In the genomic region with DNA sequence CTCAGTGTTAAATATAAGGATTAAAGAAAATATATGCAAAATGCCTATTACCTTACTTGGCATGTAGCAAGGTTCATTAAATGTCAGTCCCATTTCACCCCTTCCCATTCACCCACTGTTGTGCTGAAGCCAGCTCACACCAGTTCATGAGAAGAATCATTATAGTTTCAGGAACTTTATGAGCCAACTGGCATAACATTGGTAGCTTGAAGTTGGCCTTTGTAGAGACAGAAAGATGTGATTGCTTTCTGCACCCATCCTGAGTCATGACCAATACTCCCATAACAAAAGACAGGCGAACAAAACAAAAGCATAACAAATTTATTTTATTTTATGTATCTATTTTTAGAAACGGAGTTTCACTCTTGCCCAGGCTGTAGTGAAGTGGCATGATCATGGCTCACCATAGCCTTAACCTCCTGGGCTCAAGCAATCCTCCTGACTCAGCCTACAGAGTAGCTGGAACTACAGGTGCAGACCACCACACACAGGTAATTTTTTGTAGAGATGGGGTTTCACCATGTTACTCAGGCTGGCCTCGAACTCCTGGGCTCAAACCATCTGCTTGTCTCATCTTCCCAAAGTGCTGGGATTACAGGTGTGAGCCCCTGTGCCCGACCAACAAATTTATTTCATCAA, we compare ENCODE assay signal across 24 cellular contexts. TPM values are rescaled to one million over a fixed set of nuclear protein-coding genes. Genes with fewer than 3 reads are reported as not detected.
DNase-seq lines count a peak whose midpoint lies in the region; ATAC-seq, FAIRE-seq and TF ChIP-seq lines count a peak whose summit lies in the region.
"Had no signal": no experiment of that assay in that cellular context is flagged by ENCODE, and none has a peak within 500 bp of the region (broad histone marks: within the 10 kb centered on the region; RNA-seq: fewer than 3 reads in every experiment).

No MANE protein-coding gene starts in this region.

- TF ChIP-seq POLR2A in A549 (IDR thresholded peaks at IDR 0.05; ENCODE audit: low read length) (no peak), transverse colon (IDR thresholded peaks at IDR 0.05) (no peak)

- TF ChIP-seq RAD21 in A549 (conservative IDR thresholded peaks at IDR 0.05 in 1 of 2, IDR thresholded peaks at IDR 0.05 in 1 of 2): no peak

- H3K4me1 ChIP-seq in A549: peaks cover 78% of the 10 kb centered on the region
- H3K4me1 ChIP-seq in astrocyte (ENCODE audit: insufficient read depth, low read length): peaks cover 30% of the 10 kb centered on the region
- H3K4me1 ChIP-seq in keratinocyte (ENCODE audit: control insufficient read depth, extremely low read depth, insufficient read depth, low read length): peaks cover 49% of the 10 kb centered on the region
- peaks cover 12 to 20% (median 14%) of the 10 kb centered on the region in 4 donors for H3K4me1 ChIP-seq in transverse colon
- H3K4me1 ChIP-seq in HAP-1: peaks cover 32% of the 10 kb centered on the region

- H3K9me3 ChIP-seq in A549 (no peaks in the 10 kb centered on the region), astrocyte (ENCODE audit: insufficient read depth, low read depth, low read length) (no peaks in the 10 kb centered on the region), keratinocyte (ENCODE audit: control insufficient read depth, low read depth, low read length) (no peaks in the 10 kb centered on the region), transverse colon (no peaks in the 10 kb centered on the region), HAP-1 (no peaks in the 10 kb centered on the region)
- H3K9me3 ChIP-seq: gastrocnemius medialis, psoas muscle, thyroid gland had no signal

- no peak overlapping the region for H3K4me2 ChIP-seq in A549
- H3K4me2 ChIP-seq in astrocyte (ENCODE audit: low read length): no peak overlapping the region
- no peak overlapping the region for H3K4me2 ChIP-seq in keratinocyte (ENCODE audit: control insufficient read depth, extremely low read depth, insufficient read depth, low read depth, low read length)

- no peak for TF ChIP-seq EP300 in A549 (IDR thresholded peaks at IDR 0.05)
- no peak for TF ChIP-seq EP300 in transverse colon (IDR thresholded peaks at IDR 0.05; ENCODE audit: low read depth)

- H3K4me3 ChIP-seq in A549: no peak overlapping the region
- no peak overlapping the region for H3K4me3 ChIP-seq in astrocyte (ENCODE audit: insufficient read depth, low read depth, low read length)
- H3K4me3 ChIP-seq in keratinocyte (ENCODE audit: control insufficient read depth in 2 of 3, extremely low read depth in 1 of 3, insufficient read depth in 2 of 3, low read depth in 1 of 3, low read length in 3 of 3): no peak overlapping the region
- no peak overlapping the region for H3K4me3 ChIP-seq in transverse colon
- H3K4me3 ChIP-seq in HAP-1: no peak overlapping the region
- H3K4me3 ChIP-seq: dorsolateral prefrontal cortex, gastrocnemius medialis, psoas muscle, thyroid gland had no signal

- H3K9ac ChIP-seq in astrocyte (ENCODE audit: low read length) (no peak overlapping the region), keratinocyte (ENCODE audit: control insufficient read depth, extremely low read depth, insufficient read depth, low read length) (no peak overlapping the region)

- H2AFZ ChIP-seq in astrocyte (ENCODE audit: low read depth, low read length) (no peak overlapping the region), keratinocyte (ENCODE audit: control insufficient read depth, low read length) (no peak overlapping the region)

- BruUV-seq in Calu3 (replicated peaks; lab: Mats Ljungman, UMichigan): no TSS peak

- CTCF ChIA-PET in A549 (lab: Yijun Ruan, JAX) (interaction anchor here (1.2 kb wide), 1 partner anchor 117 kb away, joined by 3 read pairs; no protein-coding TSS in a partner anchor), Calu3 (lab: Charles Lee) (interaction anchor here (0.9 kb wide), 1 partner anchor 484 kb away, joined by 3 read pairs; no protein-coding TSS in a partner anchor)

- H4K20me1 ChIP-seq in astrocyte (ENCODE audit: insufficient read depth, low read length) (no peaks in the 10 kb centered on the region), keratinocyte (ENCODE audit: control insufficient read depth, extremely low read depth, insufficient read depth, low read length) (no peaks in the 10 kb centered on the region)

- peaks cover 5% of the 10 kb centered on the region for H3K9me3 Mint-ChIP-seq in Calu3 (ENCODE audit: low read depth, unreplicated experiment)
- no peaks in the 10 kb centered on the region for H3K9me3 Mint-ChIP-seq in astrocyte (ENCODE audit: unreplicated experiment)
- H3K9me3 Mint-ChIP-seq: CD4-positive, alpha-beta memory T cell; central memory CD8-positive, alpha-beta T cell had no signal

- H3K79me2 ChIP-seq in astrocyte (ENCODE audit: insufficient read depth, low read length): no peaks in the 10 kb centered on the region
- H3K79me2 ChIP-seq in keratinocyte (ENCODE audit: control insufficient read depth, insufficient read depth, low read length): no peaks in the 10 kb centered on the region

- peak overlapping the region; percentile 60 for H3K27ac Mint-ChIP-seq in Calu3 (ENCODE audit: unreplicated experiment)
- H3K27ac Mint-ChIP-seq in astrocyte (ENCODE audit: unreplicated experiment): peak overlapping the region; percentile 79
- H3K27ac Mint-ChIP-seq: CD4-positive, alpha-beta memory T cell had no signal

- POLR2A ChIA-PET in A549 (lab: Yijun Ruan, JAX): interaction anchor here (1.2 kb wide), 1 partner anchor 17 kb away, joined by 3 read pairs; the partner anchor contains the start of gene IER3

- in situ Hi-C loops in transverse colon (cut with MboI; ENCODE audit: low pct_ligation_motif_present in 1 of 4, low pct_unique_long_range_greater_than_20kb in 1 of 4, low sequenced_read_pairs in 3 of 4): no loop called here
- in situ Hi-C loops in HAP-1 (cut with MboI; ENCODE audit: low sequenced_read_pairs): no loop called here

- DNase-seq in A549 (ENCODE audit: low read depth in 1 of 2, low spot score in 1 of 2) (no peak), Calu3 (no peak), astrocyte (ENCODE audit: low read depth) (no peak), keratinocyte (ENCODE audit: low read depth, low spot score) (no peak), transverse colon (no peak), HAP-1 (ENCODE audit: low spot score in 2 of 2) (no peak)
- no peak for DNase-seq in stimulated activated CD4-positive, alpha-beta T cell treated with anti-CD3 and anti-CD28 coated beads, Interleukin-4, amount 100 ng/mL, for 4 hours
- DNase-seq: activated CD4-positive, alpha-beta T cell treated with anti-CD3 and anti-CD28 coated beads for 48 hours; activated CD8-positive, alpha-beta memory T cell treated with anti-CD3 and anti-CD28 coated beads, Interleukin-2, amount 50 U/mL, for 4 hours; CD4-positive, alpha-beta memory T cell; dorsolateral prefrontal cortex; erythroblast; gastrocnemius medialis; GF-D8; hippocampal formation; NCI-H187; NCI-H748 treated with DMSO at 0.1 percent for 48 hours; psoas muscle; small intestine; stimulated activated naive CD4-positive, alpha-beta T cell; thyroid gland had no signal

- intact Hi-C loops in Calu3 (cut with micrococcal nuclease; ENCODE audit: unreplicated experiment) (no loop called here), transverse colon (cut with DNase I; ENCODE audit: low total_unique reads) (no loop called here)

- H3K27ac ChIP-seq in A549 (peak overlapping the region; percentile 86 to 97), astrocyte (ENCODE audit: low read depth, low read length) (peak overlapping the region; percentile 5), keratinocyte (ENCODE audit: control insufficient read depth, insufficient read depth, low read length) (peak overlapping the region; percentile 76), transverse colon (no peak overlapping the region)
- H3K27ac ChIP-seq: dorsolateral prefrontal cortex, gastrocnemius medialis, psoas muscle, thyroid gland had no signal

- H3K27me3 Mint-ChIP-seq in Calu3 (ENCODE audit: unreplicated experiment) (no peaks in the 10 kb centered on the region), astrocyte (ENCODE audit: low read depth, unreplicated experiment) (no peaks in the 10 kb centered on the region)
- H3K27me3 Mint-ChIP-seq: CD4-positive, alpha-beta memory T cell; central memory CD8-positive, alpha-beta T cell had no signal

- H3K27me3 ChIP-seq in astrocyte (ENCODE audit: insufficient read depth, low read length): no peaks in the 10 kb centered on the region
- no peaks in the 10 kb centered on the region for H3K27me3 ChIP-seq in keratinocyte (ENCODE audit: control insufficient read depth, extremely low read depth, insufficient read depth, low read length)
- H3K27me3 ChIP-seq in transverse colon: no peaks in the 10 kb centered on the region
- no peaks in the 10 kb centered on the region for H3K27me3 ChIP-seq in HAP-1 (ENCODE audit: low read depth)
- H3K27me3 ChIP-seq: dorsolateral prefrontal cortex, gastrocnemius medialis, thyroid gland had no signal

- no peaks in the 10 kb centered on the region for H3K9me1 ChIP-seq in keratinocyte (ENCODE audit: control insufficient read depth, extremely low read depth, insufficient read depth, low read length)

- FAIRE-seq in A549 (lab: Jason Lieb, UNC): no peak
- FAIRE-seq in astrocyte (lab: Jason Lieb, UNC): no peak
- FAIRE-seq in keratinocyte (lab: Jason Lieb, UNC): no peak
- FAIRE-seq: small intestine had no signal

- H3K36me3 ChIP-seq in astrocyte (ENCODE audit: insufficient read depth, low read length) (no peaks in the 10 kb centered on the region), keratinocyte (ENCODE audit: control insufficient read depth in 2 of 2, extremely low read depth in 1 of 2, insufficient read depth in 2 of 2, low read length in 2 of 2) (no peaks in the 10 kb centered on the region), transverse colon (no peaks in the 10 kb centered on the region), HAP-1 (replicated peaks) (no peaks in the 10 kb centered on the region)
- H3K36me3 ChIP-seq: gastrocnemius medialis, thyroid gland had no signal

- H3K36me3 Mint-ChIP-seq in Calu3 (ENCODE audit: insufficient read depth, unreplicated experiment) (peaks cover 26% of the 10 kb centered on the region), astrocyte (ENCODE audit: low read depth, unreplicated experiment) (no peaks in the 10 kb centered on the region)
- H3K36me3 Mint-ChIP-seq: CD4-positive, alpha-beta memory T cell had no signal

- H3K4me1 Mint-ChIP-seq in Calu3 (ENCODE audit: low read depth, unreplicated experiment): peaks cover 55% of the 10 kb centered on the region
- peaks cover 58% of the 10 kb centered on the region for H3K4me1 Mint-ChIP-seq in astrocyte (ENCODE audit: low read depth, unreplicated experiment)

- TF ChIP-seq CTCF in A549 (IDR thresholded peaks at IDR 0.05) (no peak), Calu3 (IDR thresholded peaks at IDR 0.05; ENCODE audit: unreplicated experiment) (no peak), astrocyte (IDR thresholded peaks at IDR 0.05; ENCODE audit: insufficient read depth, low read depth, low read length) (no peak), keratinocyte (optimal IDR thresholded peaks at IDR 0.05 in 1 of 3, IDR thresholded peaks at IDR 0.05 in 1 of 3, conservative IDR thresholded peaks at IDR 0.05 in 1 of 3; ENCODE audit: extremely low read depth in 1 of 3, insufficient read depth in 2 of 3, low read length in 3 of 3) (no peak), transverse colon (IDR thresholded peaks at IDR 0.05) (no peak)

- no peak overlapping the region for H3K4me3 Mint-ChIP-seq in Calu3 (ENCODE audit: low read depth, unreplicated experiment)
- no peak overlapping the region for H3K4me3 Mint-ChIP-seq in astrocyte (ENCODE audit: unreplicated experiment)
- H3K4me3 Mint-ChIP-seq: CD4-positive, alpha-beta memory T cell; central memory CD8-positive, alpha-beta T cell had no signal

- ATAC-seq in A549: no peak
- no peak for ATAC-seq in HG03108 (IDR thresholded peaks at IDR 0.05; ENCODE audit: unreplicated experiment)
- ATAC-seq: gastrocnemius medialis, psoas muscle, Right ventricle myocardium inferior had no signal

- 87% methylated on average over 4 of the region's 4 CpGs for WGBS in A549 (ENCODE audit: missing lambda C conversion rate)
- 80 to 81% methylated on average over 2 to 4 of the region's 4 CpGs for WGBS in transverse colon (ENCODE audit: low coverage in 1 of 2), 2 donors

- dilution Hi-C loops in keratinocyte (cut with MboI; ENCODE audit: extremely low pct_ligation_motif_present, low sequenced_read_pairs): no loop called here

RNA-seq across cellular contexts. Expression of gene IER3, which starts 17.6 kb away (rescaled TPM):
- polyA plus RNA-seq in A549 (2011; rRNA removed): 116 and 202 TPM in 2 replicates
- 172 and 215 TPM in 2 replicates for polyA plus RNA-seq in A549 (2012; cell fraction: cytosol; rRNA removed)
- polyA plus RNA-seq in A549 (2012; cell fraction: nucleus; rRNA removed): 240 and 352 TPM in 2 replicates
- 89.1 to 108 TPM (median 104 TPM) in 3 replicates for polyA plus RNA-seq in A549 (2017; fragmentation: RNase III; extraction: RNeasy Plus Mini Kit Qiagen cat#74134 plus additional on column Dnase treatment)
- 93.4 and 94.8 TPM in 2 replicates for polyA minus RNA-seq in A549 (2011; rRNA and poly(A)+ RNA removed)
- total RNA-seq in Calu3 (2022): 270 and 458 TPM in 2 replicates
- total RNA-seq in astrocyte: 216 and 221 TPM in 2 replicates
- polyA plus RNA-seq in keratinocyte: 171 to 289 TPM (median 277 TPM) in 3 replicates
- 212 TPM for polyA plus RNA-seq in keratinocyte (2011; ENCODE audit: low read depth)
- polyA plus RNA-seq in keratinocyte (2011; cell fraction: cytosol; rRNA removed): 139 and 176 TPM in 2 replicates
- 516 and 549 TPM in 2 replicates for polyA plus RNA-seq in keratinocyte (2011; cell fraction: nucleus; rRNA removed)
- polyA plus RNA-seq in keratinocyte (2012; ENCODE audit: low replicate concordance): 226 and 373 TPM in 2 replicates
- 46.6 to 116 TPM (median 58.4 TPM) in 3 replicates for polyA minus RNA-seq in keratinocyte
- polyA minus RNA-seq in keratinocyte (2011; cell fraction: cytosol; rRNA and poly(A)+ RNA removed): 239 TPM
- polyA minus RNA-seq in keratinocyte (2011; cell fraction: nucleus; rRNA and poly(A)+ RNA removed): 82.4 and 85.6 TPM in 2 replicates
- total RNA-seq in transverse colon: 100 to 1,000 TPM in 1 of 4 donors, 10 to 100 TPM in 3; 21.1 to 100 (median 84.6) TPM

RNA-seq across cellular contexts. Expression of gene FLOT1, which starts 19.4 kb away (rescaled TPM):
- polyA plus RNA-seq in A549 (2011; rRNA removed) (135 and 136 TPM in 2 replicates), A549 (2017; fragmentation: RNase III; extraction: RNeasy Plus Mini Kit Qiagen cat#74134 plus additional on column Dnase treatment) (89.7 to 99.2 TPM (median 89.9 TPM) in 3 replicates), keratinocyte (21.6 to 23.8 TPM (median 22.1 TPM) in 3 replicates)
- 140 TPM in 2 replicates for polyA plus RNA-seq in A549 (2012; cell fraction: cytosol; rRNA removed)
- polyA plus RNA-seq in A549 (2012; cell fraction: nucleus; rRNA removed): 112 and 128 TPM in 2 replicates
- 101 and 112 TPM in 2 replicates for polyA minus RNA-seq in A549 (2011; rRNA and poly(A)+ RNA removed)
- total RNA-seq in Calu3 (2022) (240 and 243 TPM in 2 replicates), astrocyte (77.6 and 85.2 TPM in 2 replicates), transverse colon (100 to 1,000 TPM; 123 to 146 (median 139) TPM)
- 52.5 TPM for polyA plus RNA-seq in keratinocyte (2011; ENCODE audit: low read depth)
- 14.9 and 21.3 TPM in 2 replicates for polyA plus RNA-seq in keratinocyte (2011; cell fraction: cytosol; rRNA removed)
- polyA plus RNA-seq in keratinocyte (2011; cell fraction: nucleus; rRNA removed): 21.6 and 22.0 TPM in 2 replicates
- 19.5 and 22.0 TPM in 2 replicates for polyA plus RNA-seq in keratinocyte (2012; ENCODE audit: low replicate concordance)
- polyA minus RNA-seq in keratinocyte: 23.2 to 52.7 TPM (median 25.6 TPM) in 3 replicates
- polyA minus RNA-seq in keratinocyte (2011; cell fraction: cytosol; rRNA and poly(A)+ RNA removed): 16.3 TPM
- 14.8 and 19.5 TPM in 2 replicates for polyA minus RNA-seq in keratinocyte (2011; cell fraction: nucleus; rRNA and poly(A)+ RNA removed)

RNA-seq across cellular contexts. Expression of gene TUBB, which starts 41.8 kb away (rescaled TPM):
- polyA plus RNA-seq in A549 (2011; rRNA removed) (691 and 782 TPM in 2 replicates), A549 (2017; fragmentation: RNase III; extraction: RNeasy Plus Mini Kit Qiagen cat#74134 plus additional on column Dnase treatment) (1,022 to 1,121 TPM (median 1,044 TPM) in 3 replicates), keratinocyte (1,010 to 1,517 TPM (median 1,159 TPM) in 3 replicates)
- polyA plus RNA-seq in A549 (2012; cell fraction: cytosol; rRNA removed): 1,345 and 1,480 TPM in 2 replicates
- 1,395 and 1,872 TPM in 2 replicates for polyA plus RNA-seq in A549 (2012; cell fraction: nucleus; rRNA removed)
- polyA minus RNA-seq in A549 (2011; rRNA and poly(A)+ RNA removed): 802 and 983 TPM in 2 replicates
- total RNA-seq in Calu3 (2022) (967 and 1,123 TPM in 2 replicates), astrocyte (815 and 887 TPM in 2 replicates), transverse colon (100 to 1,000 TPM in 3 of 4 donors, 10 to 100 TPM in 1; 77.1 to 128 (median 106) TPM)
- 84.6 TPM for polyA plus RNA-seq in keratinocyte (2011; ENCODE audit: low read depth)
- polyA plus RNA-seq in keratinocyte (2011; cell fraction: cytosol; rRNA removed): 1,081 and 1,086 TPM in 2 replicates
- polyA plus RNA-seq in keratinocyte (2011; cell fraction: nucleus; rRNA removed): 643 and 747 TPM in 2 replicates
- 276 and 1,138 TPM in 2 replicates for polyA plus RNA-seq in keratinocyte (2012; ENCODE audit: low replicate concordance)
- polyA minus RNA-seq in keratinocyte: 1,680 to 1,870 TPM (median 1,801 TPM) in 3 replicates
- 842 TPM for polyA minus RNA-seq in keratinocyte (2011; cell fraction: cytosol; rRNA and poly(A)+ RNA removed)
- polyA minus RNA-seq in keratinocyte (2011; cell fraction: nucleus; rRNA and poly(A)+ RNA removed): 371 and 465 TPM in 2 replicates

RNA-seq across cellular contexts. Expression of gene MDC1, which starts 44.8 kb away (rescaled TPM):
- 8.2 and 13.3 TPM in 2 replicates for polyA plus RNA-seq in A549 (2011; rRNA removed)
- polyA plus RNA-seq in A549 (2012; cell fraction: cytosol; rRNA removed): 8.4 and 10.3 TPM in 2 replicates
- 29.8 and 46.1 TPM in 2 replicates for polyA plus RNA-seq in A549 (2012; cell fraction: nucleus; rRNA removed)
- 14.9 to 21.4 TPM (median 16.5 TPM) in 3 replicates for polyA plus RNA-seq in A549 (2017; fragmentation: RNase III; extraction: RNeasy Plus Mini Kit Qiagen cat#74134 plus additional on column Dnase treatment)
- 18.4 and 19.4 TPM in 2 replicates for polyA minus RNA-seq in A549 (2011; rRNA and poly(A)+ RNA removed)
- 62.4 and 66.6 TPM in 2 replicates for total RNA-seq in Calu3 (2022)
- total RNA-seq in astrocyte: 25.2 and 25.4 TPM in 2 replicates
- polyA plus RNA-seq in keratinocyte: 4.2 to 10.0 TPM (median 6.9 TPM) in 3 replicates
- 2.8 TPM for polyA plus RNA-seq in keratinocyte (2011; ENCODE audit: low read depth)
- polyA plus RNA-seq in keratinocyte (2011; cell fraction: cytosol; rRNA removed): 5.3 TPM in 2 replicates
- polyA plus RNA-seq in keratinocyte (2011; cell fraction: nucleus; rRNA removed): 25.1 and 29.9 TPM in 2 replicates
- polyA plus RNA-seq in keratinocyte (2012; ENCODE audit: low replicate concordance): 5.5 and 41.2 TPM in 2 replicates
- 5.6 to 43.2 TPM (median 10.2 TPM) in 3 replicates for polyA minus RNA-seq in keratinocyte
- 4.2 TPM for polyA minus RNA-seq in keratinocyte (2011; cell fraction: cytosol; rRNA and poly(A)+ RNA removed)
- polyA minus RNA-seq in keratinocyte (2011; cell fraction: nucleus; rRNA and poly(A)+ RNA removed): 9.6 and 14.6 TPM in 2 replicates
- total RNA-seq in transverse colon: 10 to 100 TPM in 2 of 4 donors, 1 to 10 TPM in 2; 3.1 to 13.5 (median 9.7) TPM

Comparison
In these comparisons a context has a peak if more than half of its experiments do, and no peak if none do; other contexts are left out.
1. H3K27ac ChIP-seq: peak in A549 (2 of 2), astrocyte (single experiment) and keratinocyte (single experiment); none in transverse colon (0 of 4).